8 cellular contexts compared by ENCODE assay signal in genomic region chr4:6269651-6270511, GRCh38. TPM values are rescaled to one million over a fixed set of nuclear protein-coding genes. Genes with fewer than 3 reads are reported as not detected.
DNase-seq lines count a peak whose midpoint lies in the region; ATAC-seq and TF ChIP-seq lines count a peak whose summit lies in the region.

Gene WFS1 (plus strand): TSS chr4:6269850. CDS start chr4:6277456, 7,606 bp downstream.

- H3K27me3 ChIP-seq in Panc1 (ENCODE audit: control insufficient read depth, insufficient read depth, low read length) (no peaks in the 10 kb centered on the region), esophagus muscularis mucosa (no peaks in the 10 kb centered on the region), mucosa of stomach (ENCODE audit: control insufficient read depth, insufficient read depth, low read length) (no peaks in the 10 kb centered on the region)

- H3K4me1 ChIP-seq in Panc1 (ENCODE audit: control insufficient read depth, insufficient read depth, low read length) (peaks cover 44% of the 10 kb centered on the region), esophagus muscularis mucosa (peaks cover 50 to 54% (median 54%) of the 10 kb centered on the region in 4 donors), mucosa of stomach (ENCODE audit: control insufficient read depth, insufficient read depth, low read length) (peaks cover 24% of the 10 kb centered on the region)

- no TSS peak for BruUV-seq in Panc1 (replicated peaks; lab: Mats Ljungman, UMichigan)

- no peak for TF ChIP-seq EP300 in esophagus muscularis mucosa (IDR thresholded peaks at IDR 0.05)

- TF ChIP-seq CTCF in Panc1 (IDR thresholded peaks at IDR 0.05), result no peak
- TF ChIP-seq CTCF in esophagus muscularis mucosa (IDR thresholded peaks at IDR 0.05), result no peak

- H3K27ac ChIP-seq in Panc1 (ENCODE audit: low read length), result peak within 1 kb of the TSS; percentile 69
- H3K27ac ChIP-seq in esophagus muscularis mucosa (replicated peaks in 1 of 4), result peak within 1 kb of the TSS; percentile 92 to 97 (median 94)

- intact Hi-C loops in Panc1 (cut with micrococcal nuclease; ENCODE audit: unreplicated experiment), result no loop called here
- intact Hi-C loops in esophagus muscularis mucosa (cut with DNase I), result no loop called here

- peak within 1 kb of the TSS; percentile 85 for H3K9ac ChIP-seq in mucosa of stomach (ENCODE audit: low read length)

- WGBS in esophagus muscularis mucosa, result 0% methylated on average over 5 of the region's 99 CpGs

- TF ChIP-seq POLR2A in esophagus muscularis mucosa (IDR thresholded peaks at IDR 0.05; ENCODE audit: low read depth), result peak; percentile 81

- no peaks in the 10 kb centered on the region for H3K36me3 ChIP-seq in Panc1 (ENCODE audit: control insufficient read depth, insufficient read depth, low read length)
- no peaks in the 10 kb centered on the region for H3K36me3 ChIP-seq in esophagus muscularis mucosa
- H3K36me3 ChIP-seq in mucosa of stomach (ENCODE audit: control insufficient read depth, insufficient read depth, low read length), result no peaks in the 10 kb centered on the region

- in situ Hi-C loops in Panc1 (cut with HindIII; ENCODE audit: low pct_unique_long_range_greater_than_20kb, low sequenced_read_pairs), result no loop called here

- H3K4me3 ChIP-seq in Panc1 (ENCODE audit: low read depth in 2 of 2, low read length in 2 of 2) (peak within 1 kb of the TSS; percentile 74 to 79), esophagus muscularis mucosa (peak within 1 kb of the TSS; percentile 86 to 99 (median 96)), mucosa of stomach (ENCODE audit: low read length) (peak within 1 kb of the TSS; percentile 66)

- H3K9me3 ChIP-seq in Panc1 (ENCODE audit: control insufficient read depth, insufficient read depth, low read depth, low read length) (no peaks in the 10 kb centered on the region), esophagus muscularis mucosa (no peaks in the 10 kb centered on the region), mucosa of stomach (ENCODE audit: control insufficient read depth, low read length) (no peaks in the 10 kb centered on the region)

- DNase-seq in DMS 273 (lab: John Stamatoyannopoulos, UW; ENCODE audit: unreplicated experiment), result peak; percentile 98
- DNase-seq in HuH-7.5 (ENCODE audit: low spot score), result peak; percentile 100
- DNase-seq in Panc1 (ENCODE audit: low read depth, low spot score), result peak; percentile 64
- DNase-seq in activated T-helper 1 cell treated with Interleukin-2 at 50 U/mL for 16 hours (ENCODE audit: low read depth), result peak; percentile 98
- DNase-seq in esophagus muscularis mucosa (ENCODE audit: extremely low spot score), result peak; percentile 100
- DNase-seq in stimulated activated CD8-positive, alpha-beta memory T cell treated with anti-CD3 and anti-CD28 coated beads, Interleukin-4, amount 100 ng/mL, for 48 hours, result peak; percentile 98

- POLR2A ChIA-PET in Panc1 (lab: Charles Lee), result interaction anchor here (0.6 kb wide), 1 partner anchor 8 kb away, joined by 3 read pairs; no protein-coding TSS in a partner anchor

- CTCF ChIA-PET in Panc1 (lab: Charles Lee), result no interaction called here

- peak; percentile 100 for ATAC-seq in GM21528 (IDR thresholded peaks at IDR 0.05; ENCODE audit: low FRiP score, unreplicated experiment)
- peak; percentile 97 for ATAC-seq in Panc1

RNA-seq across cellular contexts. Expression of gene WFS1, which starts in this region (rescaled TPM):
- total RNA-seq in Panc1 (2021; ENCODE audit: unreplicated experiment) (67.5 TPM), esophagus muscularis mucosa (100 to 1,000 TPM in 2 of 4 donors, 10 to 100 TPM in 2; 62.3 to 159 (median 104) TPM)
- 91.6 TPM for polyA plus RNA-seq in Panc1 (2012; ENCODE audit: insufficient read length)

Comparison
In these comparisons a context has a peak if more than half of its experiments do, and no peak if none do; other contexts are left out.
1. Peak in every context shown above with its lines: DNase-seq, ATAC-seq, H3K4me3 ChIP-seq and H3K27ac ChIP-seq.